Comparison of ENCODE assay signal across 6 cellular contexts in the genomic region with DNA sequence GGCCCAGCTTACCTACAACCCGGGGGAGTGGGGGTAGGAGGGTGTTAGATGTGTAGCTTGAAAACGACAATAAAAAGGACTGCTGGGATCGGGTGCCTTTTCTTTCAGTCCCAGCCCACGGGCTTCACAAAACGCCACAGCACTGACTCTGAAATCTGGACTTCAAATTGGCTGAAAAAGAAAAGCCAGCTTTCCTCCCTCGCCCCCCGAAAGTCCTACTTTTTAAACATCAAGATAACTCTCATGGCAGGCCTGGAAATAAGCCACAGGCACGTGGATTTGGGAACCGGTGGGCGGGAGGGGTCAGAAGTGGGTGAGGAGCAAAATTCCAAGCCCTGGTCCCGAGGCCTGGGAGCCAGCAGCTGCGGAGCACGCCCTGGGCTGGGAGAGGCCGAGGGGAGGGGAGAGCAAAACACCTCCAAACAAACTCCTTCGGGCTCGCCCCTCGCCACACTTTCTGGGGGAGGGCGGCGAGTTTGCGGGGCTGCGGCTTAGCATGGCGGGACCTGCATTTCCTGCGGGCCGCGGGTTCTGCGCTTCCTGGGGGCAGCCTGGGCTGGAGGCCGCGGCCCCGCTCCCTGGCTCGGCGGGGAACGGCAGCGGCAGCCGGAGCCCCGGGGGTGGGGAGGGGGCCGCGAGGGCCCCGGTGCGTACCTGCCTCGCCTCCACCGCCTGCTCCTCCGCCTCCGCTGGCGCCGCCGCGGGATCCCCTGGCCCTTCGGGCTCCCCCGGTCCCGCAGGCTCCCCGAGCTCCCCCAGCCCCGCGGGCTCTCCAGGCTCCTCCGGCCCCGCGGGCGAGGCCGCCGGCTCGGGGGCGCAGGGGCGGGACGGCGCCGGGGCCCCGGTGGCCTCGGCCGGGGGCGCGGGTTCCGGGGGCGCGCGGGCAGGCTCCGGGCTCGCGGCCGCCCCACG. TPM values are rescaled to one million over a fixed set of nuclear protein-coding genes. Genes with fewer than 3 reads are reported as not detected.
DNase-seq lines count a peak whose midpoint lies in the region; ATAC-seq and TF ChIP-seq lines count a peak whose summit lies in the region.
"Not testable (repeated sequence)": the region's sequence is repeated elsewhere in the genome, so short reads cannot be mapped to it uniquely, and the experiment has no call there.

No MANE protein-coding gene starts in this region.

- intact Hi-C loops in testis (cut with DNase I; ENCODE audit: low total_unique reads) = loop anchor here (10.0 kb wide), 1 partner anchor 185 kb away; no protein-coding TSS in a partner anchor

- H3K27me3 ChIP-seq in testis = not testable (repeated sequence)

- H3K4me3 ChIP-seq in testis = peak overlapping the region; percentile 77 to 85

- H3K36me3 ChIP-seq in testis (ENCODE audit: low read depth, missing control alignments) = not testable (repeated sequence)

- not testable (repeated sequence) for H3K36me3 Mint-ChIP-seq in glutamatergic neuron (ENCODE audit: unreplicated experiment); naive B cell

- H3K9me3 ChIP-seq in testis = not testable (repeated sequence)

- not testable (repeated sequence) for TF ChIP-seq CTCF in glutamatergic neuron (IDR thresholded peaks at IDR 0.05; ENCODE audit: partially characterized antibody, unreplicated experiment); testis (IDR thresholded peaks at IDR 0.05)

- peaks cover 20% of the 10 kb centered on the region for H3K9me3 Mint-ChIP-seq in glutamatergic neuron (ENCODE audit: unreplicated experiment)
- not testable (repeated sequence) for H3K9me3 Mint-ChIP-seq in naive B cell

- not testable (repeated sequence) for TF ChIP-seq POLR2A in testis (IDR thresholded peaks at IDR 0.05)

- H3K4me3 Mint-ChIP-seq in glutamatergic neuron (ENCODE audit: unreplicated experiment) (peak overlapping the region; percentile 96), naive B cell (peak overlapping the region; percentile 60 to 85 (median 76))

- H3K4me1 ChIP-seq in testis = peaks cover 34% of the 10 kb centered on the region

- peak overlapping the region; percentile 93 to 96 for H3K27ac ChIP-seq in testis

- DNase-seq in RPMI7951 (ENCODE audit: low read depth) (peak; percentile 37), astrocyte of the hippocampus (ENCODE audit: low read depth, low spot score) (peak; percentile 71)
- DNase-seq in glutamatergic neuron, naive B cell, testis: not testable (repeated sequence)

- 0% methylated on average over 18 to 29 of the region's 79 CpGs for WGBS in testis, 2 donors

- H3K4me1 Mint-ChIP-seq in glutamatergic neuron (ENCODE audit: low read depth, unreplicated experiment) (peaks cover 42% of the 10 kb centered on the region), naive B cell (peaks cover 5 to 21% (median 18%) of the 10 kb centered on the region in 3 donors)

- peaks cover 11% of the 10 kb centered on the region for H3K27me3 Mint-ChIP-seq in glutamatergic neuron (ENCODE audit: unreplicated experiment)
- H3K27me3 Mint-ChIP-seq in naive B cell = not testable (repeated sequence)

- peak overlapping the region; percentile 98 for H3K27ac Mint-ChIP-seq in glutamatergic neuron (ENCODE audit: unreplicated experiment)
- peak overlapping the region in 1 of 6 donors; percentile 38 for H3K27ac Mint-ChIP-seq in naive B cell

- peak; percentile 40 for ATAC-seq in GM18498 (IDR thresholded peaks at IDR 0.05; ENCODE audit: unreplicated experiment)
- ATAC-seq in naive B cell (ENCODE audit: low read depth in 2 of 2) = peak; percentile 18 to 23

RNA-seq across cellular contexts. Expression of gene MXRA7, which starts 0.6 kb away (rescaled TPM):
- 59.6 and 59.9 TPM in 2 replicates for total RNA-seq in RPMI7951 (2014; rRNA removed; shearing (Covaris generic))
- total RNA-seq in glutamatergic neuron (ENCODE audit: unreplicated experiment) (236 TPM), testis (100 to 1,000 TPM; 217 to 272 TPM)
- polyA plus RNA-seq in naive B cell (ENCODE audit: low read depth in 6 of 6) (1 to 10 TPM; 1.8 to 7.7 (median 3.5) TPM), testis (ENCODE audit: insufficient read depth, low read depth, low replicate concordance) (253 TPM)

RNA-seq across cellular contexts. Expression of gene JMJD6, which starts 16.2 kb away (rescaled TPM):
- 24.9 and 26.2 TPM in 2 replicates for total RNA-seq in RPMI7951 (2014; rRNA removed; shearing (Covaris generic))
- 39.0 TPM for total RNA-seq in glutamatergic neuron (ENCODE audit: unreplicated experiment)
- 10 to 100 TPM; 17.4 to 38.2 (median 20.0) TPM for polyA plus RNA-seq in naive B cell (ENCODE audit: low read depth in 6 of 6)
- total RNA-seq in testis = 10 to 100 TPM; 31.7 to 40.5 TPM
- polyA plus RNA-seq in testis (ENCODE audit: insufficient read depth, low read depth, low replicate concordance) = 44.6 TPM

RNA-seq across cellular contexts. Expression of gene METTL23, which starts 16.4 kb away (rescaled TPM):
- 47.9 and 56.9 TPM in 2 replicates for total RNA-seq in RPMI7951 (2014; rRNA removed; shearing (Covaris generic))
- total RNA-seq in glutamatergic neuron (ENCODE audit: unreplicated experiment) (24.3 TPM), testis (10 to 100 TPM; 37.5 to 45.3 TPM)
- polyA plus RNA-seq in naive B cell (ENCODE audit: low read depth in 6 of 6) (100 to 1,000 TPM; 119 to 177 (median 143) TPM), testis (ENCODE audit: insufficient read depth, low read depth, low replicate concordance) (122 TPM)

RNA-seq across cellular contexts. Expression of gene SRSF2, which starts 26.9 kb away (rescaled TPM):
- 232 and 251 TPM in 2 replicates for total RNA-seq in RPMI7951 (2014; rRNA removed; shearing (Covaris generic))
- 188 TPM for total RNA-seq in glutamatergic neuron (ENCODE audit: unreplicated experiment)
- 100 to 1,000 TPM in 4 of 6 donors, 10 to 100 TPM in 2; 70.5 to 144 (median 112) TPM for polyA plus RNA-seq in naive B cell (ENCODE audit: low read depth in 6 of 6)
- 100 to 1,000 TPM; 365 to 461 TPM for total RNA-seq in testis
- polyA plus RNA-seq in testis (ENCODE audit: insufficient read depth, low read depth, low replicate concordance) = 196 TPM

RNA-seq across cellular contexts. Expression of gene MFSD11, which starts 27.7 kb away (rescaled TPM):
- total RNA-seq in RPMI7951 (2014; rRNA removed; shearing (Covaris generic)) = 23.0 and 23.4 TPM in 2 replicates
- total RNA-seq in glutamatergic neuron (ENCODE audit: unreplicated experiment) (33.7 TPM), testis (100 to 1,000 TPM in 1 of 2 donors, 10 to 100 TPM in 1; 51.7 to 102 TPM)
- polyA plus RNA-seq in naive B cell (ENCODE audit: low read depth in 6 of 6) (10 to 100 TPM; 18.3 to 39.2 (median 23.2) TPM), testis (ENCODE audit: insufficient read depth, low read depth, low replicate concordance) (38.5 TPM)
